Comparison of ENCODE assay signal across 8 cellular contexts in genomic region chr15:64152507-64153387, GRCh38. TPM values are rescaled to one million over a fixed set of nuclear protein-coding genes. Genes with fewer than 3 reads are reported as not detected.
DNase-seq lines count a peak whose midpoint lies in the region; ATAC-seq and TF ChIP-seq lines count a peak whose summit lies in the region.

No MANE protein-coding gene starts in this region.

- no peak overlapping the region for H2BK5ac ChIP-seq in mesenchymal stem cell (ENCODE audit: low read depth, low read length, poor library complexity, severe bottlenecking)

- no peak overlapping the region for H2BK120ac ChIP-seq in mesenchymal stem cell (ENCODE audit: low read depth, low read length)

- no peak overlapping the region for H2BK12ac ChIP-seq in mesenchymal stem cell (ENCODE audit: low read length in 2 of 2)

- peaks cover 14% of the 10 kb centered on the region for H3K4me1 ChIP-seq in HUES6 (ENCODE audit: control insufficient read depth, insufficient read depth, low read length)
- H3K4me1 ChIP-seq in adipocyte (ENCODE audit: control insufficient read depth, insufficient read depth, low read length) = peaks cover 18% of the 10 kb centered on the region
- peaks cover 24% of the 10 kb centered on the region for H3K4me1 ChIP-seq in mesenchymal stem cell (ENCODE audit: control insufficient read depth, insufficient read depth, low read depth, low read length)
- peaks cover 0 to 38% (median 22%) of the 10 kb centered on the region in 3 donors for H3K4me1 ChIP-seq in gastroesophageal sphincter

- no peak for TF ChIP-seq EP300 in gastroesophageal sphincter (IDR thresholded peaks at IDR 0.05)

- peak; percentile 47 for TF ChIP-seq POLR2A in GM18951 (IDR thresholded peaks at IDR 0.05; ENCODE audit: extremely low read depth, insufficient read depth, insufficient read length)
- no peak for TF ChIP-seq POLR2A in gastroesophageal sphincter (IDR thresholded peaks at IDR 0.05)

- peaks cover 19% of the 10 kb centered on the region for H3K27me3 ChIP-seq in HUES6 (ENCODE audit: control insufficient read depth, insufficient read depth, low read length)
- peaks cover 6% of the 10 kb centered on the region for H3K27me3 ChIP-seq in adipocyte (replicated peaks; ENCODE audit: control insufficient read depth, insufficient read depth, low read length)
- peaks cover 9 to 16% of the 10 kb centered on the region in 2 experiments for H3K27me3 ChIP-seq in mesenchymal stem cell (ENCODE audit: control insufficient read depth in 1 of 2, insufficient read depth in 1 of 2, low read length in 2 of 2)
- peaks cover 30% of the 10 kb centered on the region for H3K27me3 ChIP-seq in gastroesophageal sphincter

- H3K9me3 ChIP-seq in HUES6 (ENCODE audit: control insufficient read depth, insufficient read depth, low read depth, low read length) = no peaks in the 10 kb centered on the region
- no peaks in the 10 kb centered on the region for H3K9me3 ChIP-seq in adipocyte (ENCODE audit: control insufficient read depth, low read length)
- no peaks in the 10 kb centered on the region for H3K9me3 ChIP-seq in mesenchymal stem cell (ENCODE audit: control insufficient read depth, low read length)
- no peaks in the 10 kb centered on the region for H3K9me3 ChIP-seq in gastroesophageal sphincter

- H4K8ac ChIP-seq in mesenchymal stem cell (ENCODE audit: low read length) = peak overlapping the region; percentile 13

- DNase-seq in COR-L47 (lab: John Stamatoyannopoulos, UW) (peak; percentile 8), adipocyte (ENCODE audit: low read depth) (peak; percentile 8), mesenchymal stem cell (peak; percentile 9), COLO829 (ENCODE audit: low spot score) (no peak)

- TF ChIP-seq CTCF in gastroesophageal sphincter (IDR thresholded peaks at IDR 0.05) = no peak

- no peak for ATAC-seq in gastroesophageal sphincter
- ATAC-seq in GM18870 (IDR thresholded peaks at IDR 0.05; ENCODE audit: unreplicated experiment) = no peak

- no peak overlapping the region for H2AK5ac ChIP-seq in mesenchymal stem cell (ENCODE audit: low read length, severe bottlenecking)

- H2BK15ac ChIP-seq in mesenchymal stem cell (ENCODE audit: low read depth, poor library complexity, severe bottlenecking) = no peak overlapping the region

- H3K4me3 ChIP-seq in HUES6 (ENCODE audit: low read depth, low read length) = peak overlapping the region; percentile 94
- no peak overlapping the region for H3K4me3 ChIP-seq in adipocyte (ENCODE audit: low read length)
- H3K4me3 ChIP-seq in mesenchymal stem cell (ENCODE audit: insufficient read depth in 1 of 2, low read depth in 1 of 2, low read length in 2 of 2) = peak overlapping the region; percentile 46 to 55
- H3K4me3 ChIP-seq in gastroesophageal sphincter = peak overlapping the region in 1 of 2 donors; percentile 48

- H3K14ac ChIP-seq in mesenchymal stem cell (ENCODE audit: low read length in 2 of 2) = no peak overlapping the region

- H3K9ac ChIP-seq in HUES6 (ENCODE audit: low read length) = peak overlapping the region; percentile 48
- H3K9ac ChIP-seq in adipocyte (ENCODE audit: low read length) = no peak overlapping the region
- no peak overlapping the region for H3K9ac ChIP-seq in mesenchymal stem cell (ENCODE audit: low read length)

- peaks cover 2% of the 10 kb centered on the region for H3K79me1 ChIP-seq in mesenchymal stem cell (replicated peaks; ENCODE audit: low read length, poor library complexity, severe bottlenecking)

- in situ Hi-C loops in GM18951 (cut with MboI; ENCODE audit: low sequenced_read_pairs, unreplicated experiment) = no loop called here

- H3K27ac ChIP-seq in HUES6 (ENCODE audit: low read depth, low read length) = no peak overlapping the region
- no peak overlapping the region for H3K27ac ChIP-seq in mesenchymal stem cell (ENCODE audit: low read length, poor library complexity, severe bottlenecking)
- H3K27ac ChIP-seq in gastroesophageal sphincter = no peak overlapping the region

- H4K91ac ChIP-seq in mesenchymal stem cell (ENCODE audit: low read length) = no peak overlapping the region

- no peak overlapping the region for H3K4ac ChIP-seq in mesenchymal stem cell (ENCODE audit: low read depth in 1 of 2, low read length in 2 of 2)

- peaks cover 35% of the 10 kb centered on the region for H3K36me3 ChIP-seq in HUES6 (ENCODE audit: control insufficient read depth, insufficient read depth, low read length)
- peaks cover 35% of the 10 kb centered on the region for H3K36me3 ChIP-seq in adipocyte (ENCODE audit: control insufficient read depth, insufficient read depth, low read length, severe bottlenecking)
- H3K36me3 ChIP-seq in mesenchymal stem cell (ENCODE audit: control insufficient read depth in 1 of 2, insufficient read depth in 2 of 2, low read depth in 1 of 2, low read length in 2 of 2) = peaks cover 35 to 38% of the 10 kb centered on the region in 2 experiments
- peaks cover 0 to 39% of the 10 kb centered on the region in 2 donors for H3K36me3 ChIP-seq in gastroesophageal sphincter

- peak overlapping the region; percentile 81 for H3K4me2 ChIP-seq in mesenchymal stem cell (ENCODE audit: low read length, poor library complexity, severe bottlenecking)

- peak overlapping the region in 1 of 2 experiments; percentile 46 for H3K23ac ChIP-seq in mesenchymal stem cell (ENCODE audit: low read length in 2 of 2)

- H3K18ac ChIP-seq in mesenchymal stem cell (ENCODE audit: low read depth in 1 of 2, low read length in 2 of 2) = no peak overlapping the region

- WGBS in mesenchymal stem cell = 42% methylated on average over 26 of the region's 27 CpGs
- WGBS in gastroesophageal sphincter (ENCODE audit: low coverage in 1 of 2), 2 donors = 20 to 24% methylated on average over 1 to 9 of the region's 27 CpGs

- H2AFZ ChIP-seq in mesenchymal stem cell (ENCODE audit: low read depth, low read length) = no peak overlapping the region

RNA-seq across cellular contexts. Expression of gene SNX22, which starts 1.2 kb away (rescaled TPM):
- polyA plus RNA-seq in mesenchymal stem cell (2013, experiment 1 of 2) = 0.03 TPM
- polyA plus RNA-seq in mesenchymal stem cell (2013, experiment 2 of 2) = 0.01 TPM
- under 1 TPM in 2 of 4 donors, not detected in 2; 0.13 to 0.19 TPM for total RNA-seq in gastroesophageal sphincter

RNA-seq across cellular contexts. Expression of gene PPIB, which starts 10.1 kb away (rescaled TPM):
- polyA plus RNA-seq in mesenchymal stem cell (2013, experiment 1 of 2) = 1,096 TPM
- 1,075 TPM for polyA plus RNA-seq in mesenchymal stem cell (2013, experiment 2 of 2)
- total RNA-seq in gastroesophageal sphincter = 100 to 1,000 TPM; 151 to 257 (median 235) TPM

RNA-seq across cellular contexts. Expression of gene SNX1, which starts 57.0 kb away (rescaled TPM):
- polyA plus RNA-seq in mesenchymal stem cell (2013, experiment 1 of 2) = 65.3 TPM
- polyA plus RNA-seq in mesenchymal stem cell (2013, experiment 2 of 2) = 56.2 TPM
- total RNA-seq in gastroesophageal sphincter = 100 to 1,000 TPM in 1 of 4 donors, 10 to 100 TPM in 3; 67.9 to 103 (median 87.8) TPM

RNA-seq across cellular contexts. Expression of gene CIAO2A, which starts 59.1 kb away (rescaled TPM):
- polyA plus RNA-seq in mesenchymal stem cell (2013, experiment 1 of 2) = 65.4 TPM
- polyA plus RNA-seq in mesenchymal stem cell (2013, experiment 2 of 2) = 92.1 TPM
- 10 to 100 TPM; 11.7 to 34.0 (median 27.8) TPM for total RNA-seq in gastroesophageal sphincter
